11 cellular contexts compared by ENCODE assay signal in the genomic region with DNA sequence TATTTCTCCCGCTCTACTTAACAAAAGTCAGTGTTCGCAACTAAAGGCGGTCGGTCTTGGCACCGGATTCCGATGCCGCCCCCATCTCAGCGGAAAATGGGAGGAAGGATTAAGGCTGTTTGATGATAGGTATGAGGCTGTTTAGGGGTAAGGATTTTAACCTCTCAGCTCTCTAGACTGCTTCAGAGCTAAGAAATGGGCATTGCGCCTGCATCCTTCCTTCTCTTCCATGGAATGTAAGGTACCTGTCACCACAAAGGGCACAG. TPM values are rescaled to one million over a fixed set of nuclear protein-coding genes. Genes with fewer than 3 reads are reported as not detected.
DNase-seq lines count a peak whose midpoint lies in the region; ATAC-seq, FAIRE-seq and TF ChIP-seq lines count a peak whose summit lies in the region.
"Had no signal": no experiment of that assay in that cellular context is flagged by ENCODE, and none has a peak within 500 bp of the region (broad histone marks: within the 10 kb centered on the region; RNA-seq: fewer than 3 reads in every experiment).

No MANE protein-coding gene starts in this region.

- TF ChIP-seq EP300 in HepG2 (IDR thresholded peaks at IDR 0.05; ENCODE audit: low read depth in 2 of 2, low read length in 2 of 2) (no peak), HepG2 (CRISPR knock-in tag; IDR thresholded peaks at IDR 0.05; ENCODE audit: borderline replicate concordance) (no peak), gastroesophageal sphincter (IDR thresholded peaks at IDR 0.05) (no peak)

- no peak overlapping the region for H2AFZ ChIP-seq in HepG2 (ENCODE audit: low read length)

- in situ Hi-C loops in HepG2 (cut with HindIII; ENCODE audit: extremely low pct_ligation_motif_present, low pct_unique_long_range_greater_than_20kb), result no loop called here

- H3K27me3 ChIP-seq in HepG2 (ENCODE audit: control insufficient read depth in 1 of 2, insufficient read depth in 2 of 2, low read length in 2 of 2) (peaks cover 0 to 27% of the 10 kb centered on the region in 2 experiments; a peak in 4 of 5 replicates), right lobe of liver (peaks cover 0 to 9% of the 10 kb centered on the region in 2 donors), gastroesophageal sphincter (peaks cover 37% of the 10 kb centered on the region)

- intact Hi-C loops in HepG2 (cut with micrococcal nuclease; ENCODE audit: unreplicated experiment), result loop anchor here (2.0 to 10.0 kb wide), 2 partner anchors 207 to 321 kb away; partner anchors contain the start of gene G2E3
- intact Hi-C loops in right lobe of liver (cut with DNase I), result no loop called here
- intact Hi-C loops in activated T-helper 2 cell treated with anti-CD3 and anti-CD28 coated beads, Interferon-gamma antibody, Interleukin-2, Interleukin-4, amounts not matched to agents 10 μg/mL and 5 μg/mL and 100 μg/mL, durations not matched to agents 14 hours and 24 hours and 36 hours (cut with micrococcal nuclease), result loop anchor here (10.0 kb wide), 1 partner anchor 321 kb away; the partner anchor contains the start of gene G2E3

- H3K4me1 ChIP-seq in HepG2 (ENCODE audit: insufficient read depth, low read length), result peaks cover 24% of the 10 kb centered on the region
- H3K4me1 ChIP-seq in right lobe of liver, result peaks cover 0 to 18% (median 5%) of the 10 kb centered on the region in 4 donors
- H3K4me1 ChIP-seq in gastroesophageal sphincter, result peaks cover 0 to 22% (median 19%) of the 10 kb centered on the region in 3 donors

- no peaks in the 10 kb centered on the region for H3K9me3 Mint-ChIP-seq in activated T-helper 2 cell treated with anti-CD3 and anti-CD28 coated beads, Interferon-gamma antibody, Interleukin-2, Interleukin-4, amounts not matched to agents 10 μg/mL and 5 μg/mL and 100 μg/mL, durations not matched to agents 14 hours and 24 hours and 36 hours
- H3K9me3 Mint-ChIP-seq in immature natural killer cell, result no peaks in the 10 kb centered on the region

- TF ChIP-seq RAD21 in HepG2 (CRISPR knock-in tag; IDR thresholded peaks at IDR 0.05), result no peak

- TF ChIP-seq CTCF in HepG2 (CRISPR knock-in tag; IDR thresholded peaks at IDR 0.05) (no peak), right lobe of liver (IDR thresholded peaks at IDR 0.05) (no peak), gastroesophageal sphincter (IDR thresholded peaks at IDR 0.05) (no peak)

- DNase-seq in HepG2 (ENCODE audit: low spot score), result no peak
- no peak for DNase-seq in right lobe of liver
- DNase-seq in activated T-helper 2 cell treated with anti-CD3 and anti-CD28 coated beads, Interferon-gamma antibody, Interleukin-2, Interleukin-4, amounts not matched to agents 10 μg/mL and 5 μg/mL and 100 μg/mL, durations not matched to agents 14 hours and 24 hours and 36 hours (ENCODE audit: low spot score), result no peak
- no peak for DNase-seq in immature natural killer cell
- no peak for DNase-seq in NCI-H2171 treated with DMSO at 0.1 percent for 48 hours (lab: John Stamatoyannopoulos, UW)
- no peak for DNase-seq in NCI-H1436 treated with DMSO at 0.1 percent for 48 hours (lab: John Stamatoyannopoulos, UW)
- DNase-seq: aorta, esophagus squamous epithelium, NCI-H2029 treated with DMSO at 0.1 percent for 48 hours had no signal

- no peaks in the 10 kb centered on the region for H3K9me3 ChIP-seq in HepG2 (ENCODE audit: low read length)
- no peaks in the 10 kb centered on the region for H3K9me3 ChIP-seq in right lobe of liver
- no peaks in the 10 kb centered on the region for H3K9me3 ChIP-seq in gastroesophageal sphincter
- H3K9me3 ChIP-seq: esophagus squamous epithelium had no signal

- no peaks in the 10 kb centered on the region for H3K79me2 ChIP-seq in HepG2 (ENCODE audit: insufficient read depth, low read length)

- no peaks in the 10 kb centered on the region for H3K36me3 Mint-ChIP-seq in activated T-helper 2 cell treated with anti-CD3 and anti-CD28 coated beads, Interferon-gamma antibody, Interleukin-2, Interleukin-4, amounts not matched to agents 10 μg/mL and 5 μg/mL and 100 μg/mL, durations not matched to agents 14 hours and 24 hours and 36 hours (ENCODE audit: low read depth)
- H3K36me3 Mint-ChIP-seq in immature natural killer cell, result peaks cover 0 to 6% (median 0%) of the 10 kb centered on the region in 3 donors

- H3K4me3 Mint-ChIP-seq in activated T-helper 2 cell treated with anti-CD3 and anti-CD28 coated beads, Interferon-gamma antibody, Interleukin-2, Interleukin-4, amounts not matched to agents 10 μg/mL and 5 μg/mL and 100 μg/mL, durations not matched to agents 14 hours and 24 hours and 36 hours (ENCODE audit: low read depth), result peak overlapping the region; percentile 67
- H3K4me3 Mint-ChIP-seq in immature natural killer cell, result peak overlapping the region; percentile 68 to 79 (median 71)

- peaks cover 0 to 2% of the 10 kb centered on the region in 2 experiments; a peak in 1 of 5 replicates for H3K36me3 ChIP-seq in HepG2 (replicated peaks in 1 of 2; ENCODE audit: control insufficient read depth in 1 of 2, insufficient read depth in 2 of 2, low read length in 2 of 2)
- no peaks in the 10 kb centered on the region for H3K36me3 ChIP-seq in right lobe of liver
- no peaks in the 10 kb centered on the region for H3K36me3 ChIP-seq in gastroesophageal sphincter
- H3K36me3 ChIP-seq: esophagus squamous epithelium had no signal

- H3K4me2 ChIP-seq in HepG2 (ENCODE audit: low read depth, low read length), result 0 out of 2 replicates have a peak overlapping the region, but pooled peaks have one; percentile 97

- H4K20me1 ChIP-seq in HepG2 (ENCODE audit: insufficient read depth, low read length), result no peaks in the 10 kb centered on the region

- FAIRE-seq in HepG2 (lab: Jason Lieb, UNC), result no peak

- H3K9ac ChIP-seq in HepG2 (ENCODE audit: insufficient read depth, low read depth, low read length), result no peak overlapping the region

- BruUV-seq in HepG2 (replicated peaks; lab: Mats Ljungman, UMichigan), result TSS peak; percentile 53

- H3K4me1 Mint-ChIP-seq in activated T-helper 2 cell treated with anti-CD3 and anti-CD28 coated beads, Interferon-gamma antibody, Interleukin-2, Interleukin-4, amounts not matched to agents 10 μg/mL and 5 μg/mL and 100 μg/mL, durations not matched to agents 14 hours and 24 hours and 36 hours (ENCODE audit: low read depth), result peaks cover 10% of the 10 kb centered on the region
- peaks cover 6 to 15% of the 10 kb centered on the region in 2 donors for H3K4me1 Mint-ChIP-seq in immature natural killer cell

- 97% methylated on average over 9 of the region's 9 CpGs for WGBS in HepG2 (ENCODE audit: low lambda C conversion rate)
- WGBS in right lobe of liver (ENCODE audit: insufficient coverage, low coverage, low lambda C conversion rate, missing lambda C conversion rate), result 54% methylated on average over 9 of the region's 9 CpGs
- 12 to 37% methylated on average over 7 to 9 of the region's 9 CpGs for WGBS in gastroesophageal sphincter (ENCODE audit: low coverage in 1 of 2), 2 donors

- POLR2A ChIA-PET in HepG2 (lab: Yijun Ruan, JAX), result no interaction called here

- peaks cover 67% of the 10 kb centered on the region for H3K27me3 Mint-ChIP-seq in activated T-helper 2 cell treated with anti-CD3 and anti-CD28 coated beads, Interferon-gamma antibody, Interleukin-2, Interleukin-4, amounts not matched to agents 10 μg/mL and 5 μg/mL and 100 μg/mL, durations not matched to agents 14 hours and 24 hours and 36 hours (ENCODE audit: low read depth)
- H3K27me3 Mint-ChIP-seq in immature natural killer cell (ENCODE audit: low read depth in 3 of 3), result peaks cover 5 to 35% (median 14%) of the 10 kb centered on the region in 3 donors

- H3K4me3 ChIP-seq in HepG2 (replicated peaks in 1 of 3; ENCODE audit: insufficient read depth in 1 of 3, low read depth in 2 of 3, low read length in 3 of 3) (no peak overlapping the region), right lobe of liver (no peak overlapping the region), gastroesophageal sphincter (peak overlapping the region in 1 of 2 donors; percentile 65)

- TF ChIP-seq POLR2A in HepG2 (IDR thresholded peaks at IDR 0.05; ENCODE audit: insufficient read depth in 1 of 2, low read depth in 2 of 2, low read length in 2 of 2), result no peak
- no peak for TF ChIP-seq POLR2A in right lobe of liver (IDR thresholded peaks at IDR 0.05)
- TF ChIP-seq POLR2A in gastroesophageal sphincter (IDR thresholded peaks at IDR 0.05), result no peak

- H3K27ac Mint-ChIP-seq in activated T-helper 2 cell treated with anti-CD3 and anti-CD28 coated beads, Interferon-gamma antibody, Interleukin-2, Interleukin-4, amounts not matched to agents 10 μg/mL and 5 μg/mL and 100 μg/mL, durations not matched to agents 14 hours and 24 hours and 36 hours, result no peak overlapping the region
- H3K27ac Mint-ChIP-seq in immature natural killer cell, result no peak overlapping the region

- CTCF ChIA-PET in HepG2 (lab: Yijun Ruan, JAX; ENCODE audit: low intra/inter-chr PET ratio, low total read pairs), result no interaction called here

- H3K27ac ChIP-seq in HepG2 (ENCODE audit: extremely low read length, insufficient read depth, low read length) (no peak overlapping the region), right lobe of liver (no peak overlapping the region), gastroesophageal sphincter (no peak overlapping the region)
- H3K27ac ChIP-seq: esophagus squamous epithelium had no signal

- ATAC-seq in HepG2 (no peak), right lobe of liver (no peak), GM21360 (IDR thresholded peaks at IDR 0.05; ENCODE audit: unreplicated experiment) (no peak), gastroesophageal sphincter (no peak)

RNA-seq across cellular contexts. Expression of gene COCH, which starts 1.4 kb away (rescaled TPM):
- total RNA-seq in HepG2 (2016; rRNA removed; fragmentation: Illumina TruSeq; extraction: Trizol) (46.1 and 79.3 TPM in 2 replicates), right lobe of liver (1 to 10 TPM in 2 of 6 experiments, under 1 TPM in 3, not detected in 1; 0.14 to 2.9 (median 0.60) TPM), gastroesophageal sphincter (1 to 10 TPM in 3 of 4 donors, under 1 TPM in 1; 0.16 to 5.4 (median 2.1) TPM)
- total RNA-seq in HepG2 (2016; cell fraction: cytosol; rRNA removed; fragmentation: Illumina TruSeq; extraction: Trizol; ENCODE audit: low read depth), result 42.7 and 44.5 TPM in 2 replicates
- total RNA-seq in HepG2 (2016; cell fraction: insoluble cytoplasmic fraction; rRNA removed; fragmentation: Illumina TruSeq; extraction: Trizol), result 44.2 and 82.2 TPM in 2 replicates
- total RNA-seq in HepG2 (2016; cell fraction: membrane; rRNA removed; fragmentation: Illumina TruSeq; extraction: Trizol), result 35.2 and 37.4 TPM in 2 replicates
- total RNA-seq in HepG2 (2016; cell fraction: nucleus; rRNA removed; fragmentation: Illumina TruSeq; extraction: Trizol), result 75.5 and 83.2 TPM in 2 replicates
- polyA plus RNA-seq in HepG2 (2011; rRNA removed) (67.6 and 78.2 TPM in 2 replicates), immature natural killer cell (1 to 10 TPM in 1 of 3 donors, under 1 TPM in 2; 0.19 to 3.1 (median 0.20) TPM)
- 46.8 and 61.9 TPM in 2 replicates for polyA plus RNA-seq in HepG2 (2011; cell fraction: cytosol; rRNA removed)
- polyA plus RNA-seq in HepG2 (2011; cell fraction: nucleus; rRNA removed), result 41.4 and 44.4 TPM in 2 replicates
- polyA plus RNA-seq in HepG2 (2012), result 42.1 and 46.5 TPM in 2 replicates
- 14.6 and 14.7 TPM in 2 replicates for polyA plus RNA-seq in HepG2 (2016; cell fraction: cytosol; fragmentation: Illumina TruSeq; extraction: Trizol; ENCODE audit: low read depth)
- 44.3 and 45.7 TPM in 2 replicates for polyA plus RNA-seq in HepG2 (2016; cell fraction: insoluble cytoplasmic fraction; fragmentation: Illumina TruSeq; extraction: Trizol; ENCODE audit: low read depth)
- 23.3 and 29.1 TPM in 2 replicates for polyA plus RNA-seq in HepG2 (2016; cell fraction: membrane; fragmentation: Illumina TruSeq; extraction: Trizol; ENCODE audit: low read depth)
- polyA plus RNA-seq in HepG2 (2016; cell fraction: nucleus; fragmentation: Illumina TruSeq; extraction: Trizol; ENCODE audit: insufficient read depth, low read depth), result 110 and 111 TPM in 2 replicates
- polyA minus RNA-seq in HepG2 (2011; rRNA and poly(A)+ RNA removed; ENCODE audit: low replicate concordance), result 0.09 and 34.6 TPM in 2 replicates
- polyA minus RNA-seq in HepG2 (2011; cell fraction: cytosol; rRNA and poly(A)+ RNA removed), result 40.3 and 42.4 TPM in 2 replicates
- 33.0 and 38.3 TPM in 2 replicates for polyA minus RNA-seq in HepG2 (2011; cell fraction: nucleus; rRNA and poly(A)+ RNA removed)
- total RNA-seq in activated T-helper 2 cell treated with anti-CD3 and anti-CD28 coated beads, Interferon-gamma antibody, Interleukin-2, Interleukin-4, amounts not matched to agents 10 μg/mL and 5 μg/mL and 100 μg/mL, durations not matched to agents 14 hours and 24 hours and 36 hours, result 1.7 and 1.9 TPM in 2 replicates

Comparison
In these comparisons a context has a peak if more than half of its experiments do, and no peak if none do; other contexts are left out.
1. RNA of gene COCH, which starts 1.4 kb away (total RNA-seq): 35.2 to 83.2 TPM in HepG2; 0.16 to 5.4 TPM in gastroesophageal sphincter, 1.7 to 1.9 TPM in activated T-helper 2 cell treated with anti-CD3 and anti-CD28 coated beads, Interferon-gamma antibody, Interleukin-2, Interleukin-4, amounts not matched to agents 10 μg/mL and 5 μg/mL and 100 μg/mL, durations not matched to agents 14 hours and 24 hours and 36 hours and 0.14 to 2.9 TPM in right lobe of liver; every median in the first group is over 4 times any median in the second.
2. intact Hi-C loops: an anchor here in HepG2 (2.0 to 10.0 kb wide) and activated T-helper 2 cell treated with anti-CD3 and anti-CD28 coated beads, Interferon-gamma antibody, Interleukin-2, Interleukin-4, amounts not matched to agents 10 μg/mL and 5 μg/mL and 100 μg/mL, durations not matched to agents 14 hours and 24 hours and 36 hours (10.0 kb wide); none called in right lobe of liver.